ENCODE assay signal across 28 cellular contexts in the genomic region with DNA sequence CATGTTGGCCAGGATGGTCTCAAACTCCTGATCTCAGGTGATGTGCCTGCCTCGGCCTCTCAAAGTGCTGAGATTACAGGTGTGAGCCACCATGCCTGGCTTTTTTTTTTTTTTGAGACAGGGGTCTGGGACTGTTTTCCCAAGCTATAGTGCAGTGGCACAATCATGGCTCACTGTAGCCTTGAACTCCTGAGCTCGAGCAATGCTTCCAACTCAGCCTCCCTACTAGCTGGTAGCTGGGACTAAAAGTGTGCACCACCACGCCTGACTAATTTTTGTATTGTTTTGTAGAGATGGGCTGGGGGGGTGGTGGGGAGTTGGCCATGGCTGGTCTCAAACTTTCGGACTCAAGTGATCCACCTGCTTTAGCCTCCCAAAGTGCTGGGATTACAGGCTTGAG.
"Had no signal": no experiment of that assay in that cellular context is flagged by ENCODE, and none has a peak within 500 bp of the region (broad histone marks: within the 10 kb centered on the region; RNA-seq: fewer than 3 reads in every experiment).

No MANE protein-coding gene starts in this region.

- DNase-seq: colonic mucosa; cortex of kidney; dermis blood vessel endothelial cell; dorsolateral prefrontal cortex; effector CD4-positive, alpha-beta T cell; effector CD8-positive, alpha-beta T cell; effector memory CD4-positive, alpha-beta T cell; effector memory CD8-positive, alpha-beta T cell; endodermal cell; erythroblast; esophagus squamous epithelium; foreskin fibroblast; foreskin keratinocyte; foreskin melanocyte; gastrocnemius medialis; glutamatergic neuron; head of caudate nucleus; heart left ventricle; heart right ventricle had no signal

- H3K9me3 ChIP-seq: colonic mucosa, esophagus muscularis mucosa, esophagus squamous epithelium, gastrocnemius medialis, gastroesophageal sphincter, heart left ventricle, heart right ventricle had no signal

- H3K4me3 ChIP-seq: colonic mucosa, coronary artery, dorsolateral prefrontal cortex, esophagus muscularis mucosa, esophagus squamous epithelium, gastrocnemius medialis, gastroesophageal sphincter, heart left ventricle, heart right ventricle had no signal

- H3K4me1 ChIP-seq: colonic mucosa, esophagus muscularis mucosa, foreskin keratinocyte, gastrocnemius medialis, gastroesophageal sphincter, heart left ventricle, heart right ventricle had no signal

- H3K27ac ChIP-seq: colonic mucosa, coronary artery, dorsolateral prefrontal cortex, epithelial cell of prostate, esophagus muscularis mucosa, esophagus squamous epithelium, foreskin keratinocyte, gastrocnemius medialis, gastroesophageal sphincter, heart left ventricle, heart right ventricle had no signal

- ATAC-seq: effector memory CD8-positive, alpha-beta T cell; esophagus mucosa; foreskin keratinocyte; gastrocnemius medialis; gastroesophageal sphincter; heart left ventricle; heart right ventricle had no signal

- H3K27me3 ChIP-seq: colonic mucosa, esophagus muscularis mucosa, esophagus squamous epithelium, foreskin keratinocyte, gastrocnemius medialis, gastroesophageal sphincter, heart left ventricle, heart right ventricle had no signal

- H3K36me3 ChIP-seq: colonic mucosa, esophagus muscularis mucosa, esophagus squamous epithelium, gastrocnemius medialis, gastroesophageal sphincter, heart left ventricle, heart right ventricle had no signal

- FAIRE-seq: colon, endometrium, endothelial cell of umbilical vein, frontal cortex had no signal
